In genomic region chrY:9692481-9692880, GRCh38 we compare ENCODE assay signal across 3 cellular contexts.
A peak's percentile ranks its signal among the peaks of the same experiment; 100 is the strongest.
DNase-seq lines count a peak whose midpoint lies in the region; ATAC-seq and TF ChIP-seq lines count a peak whose summit lies in the region.
"Not testable (repeated sequence)": the region's sequence is repeated elsewhere in the genome, so short reads cannot be mapped to it uniquely, and the experiment has no call there.

No MANE protein-coding gene starts in this region.

- not testable (repeated sequence) for H3K4me1 ChIP-seq in DND-41 (ENCODE audit: insufficient read depth, low read length); upper lobe of right lung

- ATAC-seq in DND-41 (ENCODE audit: insufficient read depth, low read depth) (peak; percentile 35; the same call in 2 of the 3 replicates), left lobe of liver (peak; percentile 86), upper lobe of right lung (peak; percentile 23)

- intact Hi-C loops in upper lobe of right lung (cut with DNase I), result not testable (repeated sequence)

- not testable (repeated sequence) for H3K79me2 ChIP-seq in DND-41 (ENCODE audit: insufficient read depth, low read length)

- not testable (repeated sequence) for H3K27ac ChIP-seq in DND-41 (ENCODE audit: low read length); upper lobe of right lung

- H3K9me3 ChIP-seq in DND-41 (ENCODE audit: insufficient read depth, low read length, severe bottlenecking); upper lobe of right lung: not testable (repeated sequence)

- H3K36me3 ChIP-seq in DND-41 (ENCODE audit: insufficient read depth, low read length); upper lobe of right lung: not testable (repeated sequence)

- DNase-seq in DND-41; left lobe of liver (ENCODE audit: low spot score); upper lobe of right lung: not testable (repeated sequence)

- not testable (repeated sequence) for H2AFZ ChIP-seq in DND-41 (ENCODE audit: low read depth, low read length)

- TF ChIP-seq CTCF in DND-41 (IDR thresholded peaks at IDR 0.05; ENCODE audit: borderline replicate concordance, extremely low read depth, low read length, poor library complexity, severe bottlenecking); upper lobe of right lung (IDR thresholded peaks at IDR 0.05): not testable (repeated sequence)

- not testable (repeated sequence) for H3K4me3 ChIP-seq in DND-41 (ENCODE audit: low read depth in 1 of 2, low read length in 2 of 2); upper lobe of right lung

- H3K4me2 ChIP-seq in DND-41 (ENCODE audit: insufficient read depth, low read length), result not testable (repeated sequence)

- not testable (repeated sequence) for H3K27me3 ChIP-seq in DND-41 (ENCODE audit: insufficient read depth, low read length, poor library complexity); upper lobe of right lung

- H3K9ac ChIP-seq in DND-41 (ENCODE audit: low read depth, low read length), result not testable (repeated sequence)

- H4K20me1 ChIP-seq in DND-41 (ENCODE audit: insufficient read depth, low read length), result not testable (repeated sequence)

Comparison
In these comparisons a context has a peak if more than half of its experiments do, and no peak if none do; other contexts are left out.
1. ATAC-seq: peak in every context shown above with its lines; median percentile 86 in left lobe of liver; 35 in DND-41; 23 in upper lobe of right lung.